Comparison of ENCODE assay signal across 1 cellular context in the genomic region with DNA sequence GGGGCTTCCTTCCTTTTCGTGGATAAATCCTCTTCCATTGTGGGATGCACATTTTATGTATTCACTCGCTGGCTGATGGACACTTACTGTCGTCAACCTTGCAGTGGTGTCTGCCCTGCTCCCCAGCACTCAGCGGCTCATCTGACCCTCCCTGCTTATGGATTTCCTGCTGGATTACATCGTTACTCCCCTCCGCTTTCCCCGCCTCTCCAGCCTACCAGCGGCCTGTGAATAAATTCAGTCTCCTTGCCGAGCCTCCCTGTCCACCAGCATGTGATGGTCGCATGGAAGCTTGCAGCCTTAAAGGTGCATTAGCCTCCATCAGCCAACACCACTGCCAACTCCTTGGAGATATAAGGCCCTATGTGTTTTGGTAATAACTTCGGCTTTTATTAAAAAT.
TF ChIP-seq lines count a peak whose summit lies in the region.

No MANE protein-coding gene starts in this region.

TF ChIP-seq in H1, 55 proteins besides CTCF, POLR2A, EP300 and RAD21:
- TF ChIP-seq, protein P1, sequence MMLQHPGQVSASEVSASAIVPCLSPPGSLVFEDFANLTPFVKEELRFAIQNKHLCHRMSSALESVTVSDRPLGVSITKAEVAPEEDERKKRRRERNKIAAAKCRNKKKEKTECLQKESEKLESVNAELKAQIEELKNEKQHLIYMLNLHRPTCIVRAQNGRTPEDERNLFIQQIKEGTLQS (IDR thresholded peaks at IDR 0.05; ENCODE audit: insufficient read depth, low read depth, low read length), result no peak
- TF ChIP-seq BRCA1 (IDR thresholded peaks at IDR 0.05; ENCODE audit: low read depth, low read length), result no peak
- TF ChIP-seq, protein P2, sequence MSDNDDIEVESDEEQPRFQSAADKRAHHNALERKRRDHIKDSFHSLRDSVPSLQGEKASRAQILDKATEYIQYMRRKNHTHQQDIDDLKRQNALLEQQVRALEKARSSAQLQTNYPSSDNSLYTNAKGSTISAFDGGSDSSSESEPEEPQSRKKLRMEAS (IDR thresholded peaks at IDR 0.05), result peak; percentile 22; the same call in 1 of the 2 replicates
